ENCODE assay signal across 9 cellular contexts in the genomic region with DNA sequence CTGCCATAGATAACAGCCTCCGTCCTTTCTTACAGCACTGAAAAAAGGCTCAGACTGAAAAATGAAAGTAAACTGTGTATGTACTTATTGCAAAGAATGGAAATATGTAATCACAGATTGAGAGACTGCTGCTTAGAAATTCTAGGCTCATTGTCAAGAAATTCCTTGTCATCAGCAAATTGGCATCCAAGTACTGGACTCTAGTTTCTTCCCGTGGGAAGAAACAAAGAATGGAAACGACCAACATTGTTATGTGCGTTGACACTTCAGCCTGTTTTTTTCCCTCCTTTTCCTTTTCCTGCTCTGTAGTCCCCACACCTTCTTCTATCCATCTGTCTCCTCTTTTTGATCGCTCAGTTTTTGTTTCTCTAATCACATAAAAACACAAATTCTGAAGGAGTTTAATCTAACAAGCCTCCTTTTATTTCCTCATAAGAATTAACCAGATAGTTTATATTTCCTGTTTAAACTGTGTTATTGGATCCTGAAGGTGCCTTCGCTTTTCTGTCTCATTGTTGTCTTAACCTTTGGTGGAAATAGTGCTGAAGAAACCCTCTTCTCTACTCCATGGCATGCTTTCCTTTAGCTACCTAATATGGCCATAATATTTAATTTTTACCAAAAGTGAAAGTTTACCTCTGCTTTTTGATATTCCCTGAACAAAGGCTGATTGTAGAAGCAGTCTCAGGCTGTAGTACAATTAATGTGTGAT. TPM values are rescaled to one million over a fixed set of nuclear protein-coding genes. Genes with fewer than 3 reads are reported as not detected.
DNase-seq lines count a peak whose midpoint lies in the region; ATAC-seq and TF ChIP-seq lines count a peak whose summit lies in the region.
"Had no signal": no experiment of that assay in that cellular context is flagged by ENCODE, and none has a peak within 500 bp of the region (broad histone marks: within the 10 kb centered on the region; RNA-seq: fewer than 3 reads in every experiment).

No MANE protein-coding gene starts in this region.

- H3K9me3 ChIP-seq in MM.1S (replicated peaks; ENCODE audit: insufficient read depth, low read length), result no peaks in the 10 kb centered on the region

- no peaks in the 10 kb centered on the region for H4K20me1 ChIP-seq in MM.1S (ENCODE audit: insufficient read depth, low read length)

- H3K9me3 Mint-ChIP-seq in osteocyte (ENCODE audit: unreplicated experiment), result peaks cover 4% of the 10 kb centered on the region

- H3K36me3 Mint-ChIP-seq in osteocyte (ENCODE audit: unreplicated experiment), result no peaks in the 10 kb centered on the region

- H3K27ac ChIP-seq in ACC112 (ENCODE audit: low read depth, low read length) (peak overlapping the region; percentile 73), MM.1S (ENCODE audit: low read length) (peak overlapping the region; percentile 33)
- H3K27ac ChIP-seq: epithelial cell of prostate had no signal

- H3K4me1 ChIP-seq in ACC112 (ENCODE audit: control insufficient read depth, insufficient read depth, low read length, unreplicated experiment), result peaks cover 18% of the 10 kb centered on the region
- peaks cover 23% of the 10 kb centered on the region for H3K4me1 ChIP-seq in MM.1S (ENCODE audit: low read length)

- in situ Hi-C loops in GM13976 (cut with MboI; ENCODE audit: low sequenced_read_pairs, unreplicated experiment), result no loop called here

- no peaks in the 10 kb centered on the region for H3K27me3 Mint-ChIP-seq in osteocyte (ENCODE audit: unreplicated experiment)

- peak; percentile 69 for ATAC-seq in GM18873 (IDR thresholded peaks at IDR 0.05; ENCODE audit: low FRiP score, unreplicated experiment)

- H3K4me3 Mint-ChIP-seq in osteocyte (ENCODE audit: unreplicated experiment), result peak overlapping the region; percentile 58

- DNase-seq in MM.1S (peak; percentile 51), dermis microvascular lymphatic vessel endothelial cell (ENCODE audit: low read depth in 2 of 2) (peak; percentile 80 to 97), osteocyte (ENCODE audit: extremely low spot score, unreplicated experiment) (no peak), GM13976 (ENCODE audit: low spot score) (no peak), NCI-H69 (lab: John Stamatoyannopoulos, UW) (no peak)
- no peak for DNase-seq in stimulated activated CD4-positive, alpha-beta T cell treated with anti-CD3 and anti-CD28 coated beads, Interleukin-4, amount 100 ng/mL, for 1 hour

- H3K36me3 ChIP-seq in ACC112 (ENCODE audit: insufficient read depth, low read length) (no peaks in the 10 kb centered on the region), MM.1S (replicated peaks; ENCODE audit: insufficient read depth, low read length) (no peaks in the 10 kb centered on the region)

- H3F3A ChIP-seq in MM.1S (ENCODE audit: insufficient read depth, low read length), result no peaks in the 10 kb centered on the region; the same call in 1 of the 2 replicates

- H3K27ac Mint-ChIP-seq in osteocyte (ENCODE audit: unreplicated experiment), result peak overlapping the region; percentile 69

- peaks cover 17% of the 10 kb centered on the region for H3K4me1 Mint-ChIP-seq in osteocyte (ENCODE audit: unreplicated experiment)

- TF ChIP-seq CTCF in MM.1S (IDR thresholded peaks at IDR 0.05; ENCODE audit: low read length), result no peak
- no peak for TF ChIP-seq CTCF in osteocyte (IDR thresholded peaks at IDR 0.05)
- TF ChIP-seq CTCF in GM13976 (IDR thresholded peaks at IDR 0.05; ENCODE audit: borderline replicate concordance, control extremely low read depth, extremely low read depth, insufficient read depth, missing control alignments), result no peak

- no peaks in the 10 kb centered on the region for H3K9me2 ChIP-seq in MM.1S (replicated peaks; ENCODE audit: insufficient read depth, low read length)

- H3K27me3 ChIP-seq in ACC112 (ENCODE audit: insufficient read depth, low read length), result no peaks in the 10 kb centered on the region
- H3K27me3 ChIP-seq in MM.1S (replicated peaks; ENCODE audit: insufficient read depth, low read length), result no peaks in the 10 kb centered on the region

- no peaks in the 10 kb centered on the region for H3K79me2 ChIP-seq in ACC112 (ENCODE audit: control insufficient read depth, insufficient read depth, low read length, unreplicated experiment)
- H3K79me2 ChIP-seq in MM.1S (ENCODE audit: low read length), result no peaks in the 10 kb centered on the region

- H3K9ac ChIP-seq in MM.1S (ENCODE audit: low read length), result peak overlapping the region; percentile 20; the same call in 1 of the 2 replicates

- H3K4me2 ChIP-seq in MM.1S (ENCODE audit: low read depth, low read length), result peak overlapping the region; percentile 84

- H2AFZ ChIP-seq in ACC112 (ENCODE audit: low read length, unreplicated experiment) (peak overlapping the region; percentile 96), MM.1S (ENCODE audit: low read length) (peak overlapping the region; percentile 68)

- H3K4me3 ChIP-seq in ACC112 (ENCODE audit: low read depth, low read length) (peak overlapping the region; percentile 76), MM.1S (ENCODE audit: low read length) (peak overlapping the region; percentile 52)

RNA-seq across cellular contexts. Expression of a gene that starts 20.0 kb away (rescaled TPM):
- 6.5 and 7.0 TPM in 2 replicates for total RNA-seq in dermis microvascular lymphatic vessel endothelial cell
- 0.24 and 0.78 TPM in 2 replicates for total RNA-seq in osteocyte

RNA-seq across cellular contexts. Expression of a gene that starts 50.1 kb away (rescaled TPM):
- 177 and 268 TPM in 2 replicates for total RNA-seq in dermis microvascular lymphatic vessel endothelial cell
- 25.1 and 25.8 TPM in 2 replicates for total RNA-seq in osteocyte

Comparison
In these comparisons a context has a peak if more than half of its experiments do, and no peak if none do; other contexts are left out.
1. DNase-seq: peak in MM.1S (single experiment) and dermis microvascular lymphatic vessel endothelial cell (2 of 2); none in osteocyte (single experiment), stimulated activated CD4-positive, alpha-beta T cell treated with anti-CD3 and anti-CD28 coated beads, Interleukin-4, amount 100 ng/mL, for 1 hour (single experiment), GM13976 (single experiment) and NCI-H69 (single experiment).